ENCODE assay signal across 9 cellular contexts in the genomic region with DNA sequence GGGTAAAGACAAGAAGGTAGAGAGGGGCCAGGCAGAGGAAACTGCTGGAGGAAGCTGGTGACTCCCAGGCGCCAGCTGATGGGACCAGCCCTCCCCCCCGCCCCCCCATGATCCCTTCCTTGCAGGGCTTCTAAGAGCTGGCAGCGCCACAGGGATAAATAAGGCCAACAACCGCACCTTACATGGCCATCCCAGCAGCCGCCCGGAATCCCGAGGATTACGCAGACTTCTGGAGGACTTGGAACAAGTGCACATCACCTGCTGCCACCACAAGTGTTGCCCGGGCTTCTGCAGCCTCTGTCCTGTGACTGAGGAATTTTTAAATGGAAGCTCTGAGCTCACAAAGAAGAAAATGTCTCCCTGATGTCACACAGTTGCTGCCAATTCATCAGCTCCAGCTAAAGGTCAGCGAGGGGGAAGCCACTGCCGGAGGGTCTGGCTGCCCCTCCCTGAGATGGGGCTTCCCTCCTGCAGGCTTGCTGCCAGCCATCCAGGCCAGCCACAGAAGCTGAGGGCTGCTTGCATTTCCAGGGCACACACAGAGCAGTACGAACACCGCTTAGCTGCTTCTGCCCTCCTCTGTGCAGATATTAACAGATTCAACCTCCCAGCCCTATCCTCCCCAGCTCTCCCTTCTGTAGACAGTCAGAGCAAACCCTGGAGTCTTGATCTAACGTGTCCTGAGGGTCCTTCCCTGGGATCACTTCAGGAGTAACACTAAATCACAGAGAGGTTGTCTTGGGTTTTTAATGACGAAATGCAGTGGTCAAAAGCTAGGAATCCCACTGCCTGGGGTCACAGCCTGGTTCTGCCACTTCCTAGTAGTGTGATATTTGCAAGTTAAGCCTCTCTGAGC. TPM values are rescaled to one million over a fixed set of nuclear protein-coding genes. Genes with fewer than 3 reads are reported as not detected.
DNase-seq lines count a peak whose midpoint lies in the region; ATAC-seq and TF ChIP-seq lines count a peak whose summit lies in the region.
"Had no signal": no experiment of that assay in that cellular context is flagged by ENCODE, and none has a peak within 500 bp of the region (broad histone marks: within the 10 kb centered on the region; RNA-seq: fewer than 3 reads in every experiment).

No MANE protein-coding gene starts in this region.

- intact Hi-C loops in Right ventricle myocardium superior (cut with DNase I), result no loop called here

- no peaks in the 10 kb centered on the region for H3K27me3 ChIP-seq in rectal smooth muscle tissue (ENCODE audit: control insufficient read depth, insufficient read depth, low read length)

- H3K27ac ChIP-seq in RWPE1 (peak overlapping the region; percentile 75), rectal smooth muscle tissue (ENCODE audit: low read depth, low read length) (peak overlapping the region; percentile 90)

- ATAC-seq in Right ventricle myocardium superior (ENCODE audit: poor library complexity) (peak; percentile 79), GM21360 (IDR thresholded peaks at IDR 0.05; ENCODE audit: unreplicated experiment) (no peak), GM21529 (IDR thresholded peaks at IDR 0.05; ENCODE audit: unreplicated experiment) (no peak)
- ATAC-seq: GM12878 had no signal

- POLR2A ChIA-PET in RWPE1 (lab: Yijun Ruan, JAX; ENCODE audit: low non-redundant PET), result no interaction called here

- CTCF ChIA-PET in RWPE1 (lab: Yijun Ruan, JAX), result interaction anchor here (0.6 to 1.2 kb wide), 6 partner anchors 27 to 349 kb away, joined by 3 to 5 read pairs (median 4); no protein-coding TSS in a partner anchor

- DNase-seq in H4 (ENCODE audit: low spot score), result peak; percentile 66
- DNase-seq in RWPE1 (ENCODE audit: low spot score), result no peak
- peak; percentile 85 for DNase-seq in Right ventricle myocardium superior
- DNase-seq in T1000 (lab: John Stamatoyannopoulos, UW), result no peak
- no peak for DNase-seq in NCI-H187 treated with DMSO at 0.1 percent for 48 hours (lab: John Stamatoyannopoulos, UW)

- no peak overlapping the region for H3K9ac ChIP-seq in rectal smooth muscle tissue (ENCODE audit: low read length)

- peaks cover 28% of the 10 kb centered on the region for H3K4me1 ChIP-seq in rectal smooth muscle tissue (ENCODE audit: control insufficient read depth, insufficient read depth, low read length)

- TF ChIP-seq CTCF in RWPE1 (conservative IDR thresholded peaks at IDR 0.05; ENCODE audit: low read depth), result no peak

- no peaks in the 10 kb centered on the region for H3K36me3 ChIP-seq in rectal smooth muscle tissue (ENCODE audit: control insufficient read depth, insufficient read depth, low read length)

- H3K4me3 ChIP-seq in rectal smooth muscle tissue (ENCODE audit: low read length), result peak overlapping the region; percentile 16
- H3K4me3 ChIP-seq: GM12878 had no signal

RNA-seq across cellular contexts. Expression of a gene that starts 38.6 kb away (rescaled TPM):
- 9.2 and 12.3 TPM in 2 replicates for total RNA-seq in H4 (2014; rRNA removed; shearing (Covaris generic))
- 28.3 TPM for total RNA-seq in Right ventricle myocardium superior

Comparison
In these comparisons a context has a peak if more than half of its experiments do, and no peak if none do; other contexts are left out.
1. DNase-seq: peak in H4 (single experiment) and Right ventricle myocardium superior (single experiment); none in RWPE1 (single experiment), T1000 (single experiment) and NCI-H187 treated with DMSO at 0.1 percent for 48 hours (single experiment).